ENCODE assay signal across 11 cellular contexts in the genomic region with DNA sequence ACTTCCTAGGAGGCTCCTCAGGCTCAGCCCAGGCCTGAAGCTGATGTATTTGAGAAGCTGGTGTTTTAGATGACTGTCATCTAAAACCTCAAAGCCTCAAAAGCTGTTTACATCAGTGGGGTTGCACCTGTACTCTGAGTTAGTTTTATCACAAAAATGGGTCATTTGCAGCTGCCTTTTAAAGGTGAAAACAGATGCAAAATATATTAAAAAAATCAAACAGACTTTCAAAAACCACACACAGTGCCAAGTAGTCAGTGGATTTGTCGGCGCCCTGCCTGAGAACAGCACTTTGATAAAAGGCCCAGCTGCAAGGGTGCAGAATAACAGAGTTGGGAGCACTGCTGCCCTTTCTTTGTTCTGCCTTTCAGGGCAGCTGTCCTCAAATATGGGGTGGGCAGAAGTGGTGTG.
A peak's percentile ranks its signal among the peaks of the same experiment; 100 is the strongest.
DNase-seq lines count a peak whose midpoint lies in the region; TF ChIP-seq lines count a peak whose summit lies in the region.
"Had no signal": no experiment of that assay in that cellular context is flagged by ENCODE, and none has a peak within 500 bp of the region (broad histone marks: within the 10 kb centered on the region; RNA-seq: fewer than 3 reads in every experiment).

No MANE protein-coding gene starts in this region.

- peak overlapping the region; percentile 2 for H3K4me3 ChIP-seq in effector memory CD4-positive, alpha-beta T cell (ENCODE audit: insufficient read depth, low read depth, low read length, poor library complexity, severe bottlenecking)
- no peak overlapping the region for H3K4me3 ChIP-seq in thymus (ENCODE audit: low read length)
- H3K4me3 ChIP-seq: lung had no signal

- H3K27me3 Mint-ChIP-seq in activated naive CD8-positive, alpha-beta T cell = no peaks in the 10 kb centered on the region
- no peaks in the 10 kb centered on the region for H3K27me3 Mint-ChIP-seq in activated naive CD8-positive, alpha-beta T cell treated with anti-CD3 and anti-CD28 coated beads for 36 hours
- no peaks in the 10 kb centered on the region for H3K27me3 Mint-ChIP-seq in T-helper 2 cell treated with Interferon-gamma antibody and Interleukin-4, amounts not matched to agents 5 μg/mL and 100 μg/mL, for 36 hours (ENCODE audit: low read depth)
- no peaks in the 10 kb centered on the region for H3K27me3 Mint-ChIP-seq in Calu3 (ENCODE audit: unreplicated experiment)

- peak overlapping the region; percentile 35 for H3K4me3 Mint-ChIP-seq in activated naive CD8-positive, alpha-beta T cell
- no peak overlapping the region for H3K4me3 Mint-ChIP-seq in activated naive CD8-positive, alpha-beta T cell treated with anti-CD3 and anti-CD28 coated beads for 36 hours
- peak overlapping the region; percentile 29 for H3K4me3 Mint-ChIP-seq in T-helper 2 cell treated with Interferon-gamma antibody and Interleukin-4, amounts not matched to agents 5 μg/mL and 100 μg/mL, for 36 hours
- H3K4me3 Mint-ChIP-seq in Calu3 (ENCODE audit: low read depth, unreplicated experiment) = no peak overlapping the region

- CTCF ChIA-PET in Calu3 (lab: Charles Lee) = interaction anchor here (0.6 kb wide), 1 partner anchor 1300 kb away, joined by 3 read pairs; no protein-coding TSS in a partner anchor

- BruUV-seq in Calu3 (replicated peaks; lab: Mats Ljungman, UMichigan) = no TSS peak

- 7% methylated on average over 2 of the region's 2 CpGs for WGBS in thymus

- peaks cover 15% of the 10 kb centered on the region for H3K36me3 Mint-ChIP-seq in activated naive CD8-positive, alpha-beta T cell
- peaks cover 39% of the 10 kb centered on the region for H3K36me3 Mint-ChIP-seq in activated naive CD8-positive, alpha-beta T cell treated with anti-CD3 and anti-CD28 coated beads for 36 hours
- peaks cover 46% of the 10 kb centered on the region for H3K36me3 Mint-ChIP-seq in T-helper 2 cell treated with Interferon-gamma antibody and Interleukin-4, amounts not matched to agents 5 μg/mL and 100 μg/mL, for 36 hours (ENCODE audit: low read depth)
- H3K36me3 Mint-ChIP-seq in Calu3 (ENCODE audit: insufficient read depth, unreplicated experiment) = peaks cover 7% of the 10 kb centered on the region

- H3K4me1 Mint-ChIP-seq in activated naive CD8-positive, alpha-beta T cell (ENCODE audit: low read depth) = peaks cover 62% of the 10 kb centered on the region
- peaks cover 47% of the 10 kb centered on the region for H3K4me1 Mint-ChIP-seq in activated naive CD8-positive, alpha-beta T cell treated with anti-CD3 and anti-CD28 coated beads for 36 hours
- peaks cover 32% of the 10 kb centered on the region for H3K4me1 Mint-ChIP-seq in T-helper 2 cell treated with Interferon-gamma antibody and Interleukin-4, amounts not matched to agents 5 μg/mL and 100 μg/mL, for 36 hours (ENCODE audit: low read depth)
- no peaks in the 10 kb centered on the region for H3K4me1 Mint-ChIP-seq in Calu3 (ENCODE audit: low read depth, unreplicated experiment)

- DNase-seq in activated naive CD8-positive, alpha-beta T cell treated with anti-CD3 and anti-CD28 coated beads for 36 hours = no peak
- no peak for DNase-seq in T-helper 2 cell treated with Interferon-gamma antibody and Interleukin-4, amounts not matched to agents 5 μg/mL and 100 μg/mL, for 36 hours (ENCODE audit: low spot score)
- peak in 1 of 3 donors; percentile 18 for DNase-seq in effector memory CD4-positive, alpha-beta T cell
- DNase-seq in DMS114 treated with DMSO at 0.1 percent for 48 hours (lab: John Stamatoyannopoulos, UW; ENCODE audit: unreplicated experiment) (no peak), Calu3 (no peak), NCI-H526 treated with DMSO at 0.1 percent for 48 hours (lab: John Stamatoyannopoulos, UW) (no peak)
- DNase-seq: BE2C, NCI-H446 had no signal

- H3K9me3 ChIP-seq in effector memory CD4-positive, alpha-beta T cell (ENCODE audit: control insufficient read depth, low read length) = no peaks in the 10 kb centered on the region
- peaks cover 1% of the 10 kb centered on the region for H3K9me3 ChIP-seq in thymus (ENCODE audit: control insufficient read depth)
- H3K9me3 ChIP-seq: BE2C had no signal

- H3K27ac Mint-ChIP-seq in activated naive CD8-positive, alpha-beta T cell = peak overlapping the region; percentile 92
- H3K27ac Mint-ChIP-seq in activated naive CD8-positive, alpha-beta T cell treated with anti-CD3 and anti-CD28 coated beads for 36 hours = no peak overlapping the region
- peak overlapping the region; percentile 67 for H3K27ac Mint-ChIP-seq in T-helper 2 cell treated with Interferon-gamma antibody and Interleukin-4, amounts not matched to agents 5 μg/mL and 100 μg/mL, for 36 hours
- no peak overlapping the region for H3K27ac Mint-ChIP-seq in Calu3 (ENCODE audit: unreplicated experiment)

- no peaks in the 10 kb centered on the region for H3K27me3 ChIP-seq in effector memory CD4-positive, alpha-beta T cell (replicated peaks; ENCODE audit: control insufficient read depth, insufficient read depth, low read length, poor library complexity, severe bottlenecking)
- H3K27me3 ChIP-seq in thymus (ENCODE audit: control insufficient read depth, insufficient read depth) = no peaks in the 10 kb centered on the region
- H3K27me3 ChIP-seq: BE2C had no signal

- H3K27ac ChIP-seq in effector memory CD4-positive, alpha-beta T cell (ENCODE audit: insufficient read depth, low read length, poor library complexity, severe bottlenecking) = peak overlapping the region; percentile 62
- H3K27ac ChIP-seq in thymus (ENCODE audit: low read depth) = peak overlapping the region; percentile 91

- no peak for TF ChIP-seq CTCF in Calu3 (IDR thresholded peaks at IDR 0.05; ENCODE audit: unreplicated experiment)

- no peaks in the 10 kb centered on the region for H3K9me3 Mint-ChIP-seq in activated naive CD8-positive, alpha-beta T cell (ENCODE audit: low read depth)
- peaks cover 6% of the 10 kb centered on the region for H3K9me3 Mint-ChIP-seq in activated naive CD8-positive, alpha-beta T cell treated with anti-CD3 and anti-CD28 coated beads for 36 hours
- H3K9me3 Mint-ChIP-seq in T-helper 2 cell treated with Interferon-gamma antibody and Interleukin-4, amounts not matched to agents 5 μg/mL and 100 μg/mL, for 36 hours = peaks cover 3% of the 10 kb centered on the region
- H3K9me3 Mint-ChIP-seq in Calu3 (ENCODE audit: low read depth, unreplicated experiment) = peaks cover 18% of the 10 kb centered on the region

- intact Hi-C loops in Calu3 (cut with micrococcal nuclease; ENCODE audit: unreplicated experiment) = no loop called here

- H3K4me1 ChIP-seq in effector memory CD4-positive, alpha-beta T cell (ENCODE audit: control insufficient read depth, insufficient read depth, low read length, poor library complexity, severe bottlenecking) = peaks cover 65% of the 10 kb centered on the region
- H3K4me1 ChIP-seq in thymus (ENCODE audit: control insufficient read depth, insufficient read depth, low read length) = peaks cover 44% of the 10 kb centered on the region
- H3K4me1 ChIP-seq: BE2C had no signal

- H3K36me3 ChIP-seq in effector memory CD4-positive, alpha-beta T cell (ENCODE audit: control insufficient read depth, insufficient read depth, low read length) = peaks cover 11% of the 10 kb centered on the region
- peaks cover 15% of the 10 kb centered on the region for H3K36me3 ChIP-seq in thymus (ENCODE audit: control insufficient read depth, insufficient read depth)
- H3K36me3 ChIP-seq: BE2C had no signal

Comparison
In these comparisons a context has a peak if more than half of its experiments do, and no peak if none do; other contexts are left out.
1. H3K27ac Mint-ChIP-seq: peak in activated naive CD8-positive, alpha-beta T cell (single experiment) and T-helper 2 cell treated with Interferon-gamma antibody and Interleukin-4, amounts not matched to agents 5 μg/mL and 100 μg/mL, for 36 hours (single experiment); none in activated naive CD8-positive, alpha-beta T cell treated with anti-CD3 and anti-CD28 coated beads for 36 hours (single experiment) and Calu3 (single experiment).
2. H3K4me3 Mint-ChIP-seq: peak in activated naive CD8-positive, alpha-beta T cell (single experiment) and T-helper 2 cell treated with Interferon-gamma antibody and Interleukin-4, amounts not matched to agents 5 μg/mL and 100 μg/mL, for 36 hours (single experiment); none in activated naive CD8-positive, alpha-beta T cell treated with anti-CD3 and anti-CD28 coated beads for 36 hours (single experiment) and Calu3 (single experiment).